Comparison of ENCODE assay signal across 1 cellular context in the genomic region with DNA sequence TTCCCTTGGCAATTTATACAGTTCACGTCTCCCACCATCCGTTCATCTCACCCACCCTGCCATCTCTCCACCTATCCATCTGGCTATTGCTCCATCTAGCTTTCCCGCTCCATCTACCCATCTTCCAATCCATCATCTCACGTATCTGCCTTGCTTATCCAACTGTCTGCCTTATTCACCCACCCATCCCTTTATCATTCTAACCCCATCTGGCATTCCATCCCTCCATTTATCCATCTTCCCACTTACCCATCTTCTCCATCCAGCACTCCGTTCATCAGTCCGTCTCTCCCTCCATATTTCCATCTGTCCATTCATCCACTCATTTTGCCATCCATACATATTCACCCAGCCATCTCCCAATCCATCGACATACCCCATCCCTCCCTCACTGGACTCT.
TF ChIP-seq lines count a peak whose summit lies in the region.

No MANE protein-coding gene starts in this region.

TF ChIP-seq in GM12878, 131 proteins besides CTCF, POLR2A, EP300 and RAD21:
- TF ChIP-seq POLR2AphosphoS5 (IDR thresholded peaks at IDR 0.05; ENCODE audit: low read length) (no peak; the same call in 1 of the 2 replicates), HCFC1 (IDR thresholded peaks at IDR 0.05; ENCODE audit: low read length) (no peak), BRCA1 (IDR thresholded peaks at IDR 0.05; ENCODE audit: low read depth, low read length) (no peak)
TF ChIP-seq in GM12878: peak in this region for 0.
